ENCODE assay signal across 8 cellular contexts in genomic region chr11:22829231-22830081, GRCh38. TPM values are rescaled to one million over a fixed set of nuclear protein-coding genes. Genes with fewer than 3 reads are reported as not detected.
DNase-seq lines count a peak whose midpoint lies in the region; ATAC-seq and TF ChIP-seq lines count a peak whose summit lies in the region.

Gene SVIP, minus strand, starts transcription at chr11:22829801. Its CDS starts 53 bp downstream, at chr11:22829748.

- H3K27me3 ChIP-seq in CD4-positive, CD25-positive, alpha-beta regulatory T cell (ENCODE audit: control insufficient read depth, insufficient read depth, low read length) = no peaks in the 10 kb centered on the region
- no peaks in the 10 kb centered on the region for H3K27me3 ChIP-seq in lung (ENCODE audit: control insufficient read depth, insufficient read depth)

- H3K9me3 ChIP-seq in CD4-positive, CD25-positive, alpha-beta regulatory T cell (ENCODE audit: control insufficient read depth in 2 of 2, low read length in 2 of 2) = no peaks in the 10 kb centered on the region
- H3K9me3 ChIP-seq in lung (ENCODE audit: control insufficient read depth in 2 of 2, insufficient read depth in 1 of 2, low read length in 1 of 2) = no peaks in the 10 kb centered on the region

- peak within 1 kb of the TSS; percentile 94 for H3K4me3 ChIP-seq in CD4-positive, CD25-positive, alpha-beta regulatory T cell (ENCODE audit: low read depth, low read length)
- peak within 1 kb of the TSS; percentile 85 for H3K4me3 ChIP-seq in lung

- H3K9me3 Mint-ChIP-seq in CD4-positive, CD25-positive, alpha-beta regulatory T cell = no peaks in the 10 kb centered on the region

- peaks cover 10 to 26% (median 12%) of the 10 kb centered on the region in 4 donors for H3K4me1 Mint-ChIP-seq in CD4-positive, CD25-positive, alpha-beta regulatory T cell

- ATAC-seq in CD4-positive, CD25-positive, alpha-beta regulatory T cell (ENCODE audit: low read depth in 2 of 2) = peak; percentile 92 to 94
- ATAC-seq in GM19395 (IDR thresholded peaks at IDR 0.05; ENCODE audit: unreplicated experiment) (peak; percentile 92), HG03558 (IDR thresholded peaks at IDR 0.05; ENCODE audit: extremely low read depth, unreplicated experiment) (peak; percentile 84), lung (ENCODE audit: insufficient read depth, low FRiP score) (peak; percentile 99)

- TF ChIP-seq CTCF in lung (IDR thresholded peaks at IDR 0.05; ENCODE audit: control extremely low read depth, extremely low read depth) = peak; percentile 54

- peak; percentile 88 to 90 (median 89) for DNase-seq in CD4-positive, CD25-positive, alpha-beta regulatory T cell
- DNase-seq in NCI-H82 (lab: John Stamatoyannopoulos, UW) = peak; percentile 95
- peak; percentile 88 to 93 for DNase-seq in activated CD8-positive, alpha-beta memory T cell treated with anti-CD3 and anti-CD28 coated beads for 1 hour (ENCODE audit: extremely low read depth in 1 of 2, low read depth in 1 of 2)
- peak; percentile 91 for DNase-seq in effector CD4-positive, alpha-beta T cell
- DNase-seq in lung (ENCODE audit: low spot score) = peak; percentile 97
- DNase-seq in stimulated activated CD4-positive, alpha-beta T cell treated with anti-CD3 and anti-CD28 coated beads, TNF-alpha, amount 100 ng/mL, for 24 hours (ENCODE audit: low read depth in 3 of 3) = peak; percentile 87 to 91 (median 88)

- peaks cover 9% of the 10 kb centered on the region for H3K36me3 Mint-ChIP-seq in CD4-positive, CD25-positive, alpha-beta regulatory T cell

- peak within 1 kb of the TSS; percentile 83 to 94 (median 91) for H3K27ac Mint-ChIP-seq in CD4-positive, CD25-positive, alpha-beta regulatory T cell

- 0% methylated on average over 59 to 78 of the region's 79 CpGs for WGBS in lung, 2 donors

- no peaks in the 10 kb centered on the region for H3K27me3 Mint-ChIP-seq in CD4-positive, CD25-positive, alpha-beta regulatory T cell

- peak within 1 kb of the TSS; percentile 91 to 99 (median 94) for H3K4me3 Mint-ChIP-seq in CD4-positive, CD25-positive, alpha-beta regulatory T cell

- H3K4me1 ChIP-seq in CD4-positive, CD25-positive, alpha-beta regulatory T cell (ENCODE audit: control insufficient read depth, insufficient read depth, low read length, poor library complexity, severe bottlenecking) = peaks cover 18% of the 10 kb centered on the region
- peaks cover 0 to 3% of the 10 kb centered on the region in 2 donors for H3K4me1 ChIP-seq in lung (ENCODE audit: control insufficient read depth in 2 of 2, insufficient read depth in 2 of 2, low read length in 2 of 2)

- H3K27ac ChIP-seq in CD4-positive, CD25-positive, alpha-beta regulatory T cell (ENCODE audit: insufficient read depth, low read length, poor library complexity, severe bottlenecking) = peak within 1 kb of the TSS; percentile 74
- peak within 1 kb of the TSS; percentile 90 to 92 for H3K27ac ChIP-seq in lung (ENCODE audit: low read depth in 1 of 2, low read length in 1 of 2)

- H3K36me3 ChIP-seq in CD4-positive, CD25-positive, alpha-beta regulatory T cell (ENCODE audit: control insufficient read depth, insufficient read depth, low read length) = peaks cover 19% of the 10 kb centered on the region
- peaks cover 2 to 9% of the 10 kb centered on the region in 2 donors for H3K36me3 ChIP-seq in lung (ENCODE audit: control insufficient read depth in 2 of 2, insufficient read depth in 2 of 2, low read length in 2 of 2)

RNA-seq across cellular contexts. Expression of gene SVIP, which starts in this region (rescaled TPM):
- total RNA-seq in CD4-positive, CD25-positive, alpha-beta regulatory T cell = 28.3 TPM
- polyA plus RNA-seq in CD4-positive, CD25-positive, alpha-beta regulatory T cell = 10 to 100 TPM; 29.3 to 34.5 (median 32.6) TPM
- 10 to 100 TPM; 12.5 to 13.8 TPM for total RNA-seq in lung
- polyA plus RNA-seq in lung = 10 to 100 TPM in 1 of 2 donors, 1 to 10 TPM in 1; 7.7 to 20.5 TPM

Comparison
In these comparisons a context has a peak if more than half of its experiments do, and no peak if none do; other contexts are left out.
1. Peak in every context shown above with its lines: DNase-seq, ATAC-seq, H3K4me3 ChIP-seq and H3K27ac ChIP-seq.